In the genomic region with DNA sequence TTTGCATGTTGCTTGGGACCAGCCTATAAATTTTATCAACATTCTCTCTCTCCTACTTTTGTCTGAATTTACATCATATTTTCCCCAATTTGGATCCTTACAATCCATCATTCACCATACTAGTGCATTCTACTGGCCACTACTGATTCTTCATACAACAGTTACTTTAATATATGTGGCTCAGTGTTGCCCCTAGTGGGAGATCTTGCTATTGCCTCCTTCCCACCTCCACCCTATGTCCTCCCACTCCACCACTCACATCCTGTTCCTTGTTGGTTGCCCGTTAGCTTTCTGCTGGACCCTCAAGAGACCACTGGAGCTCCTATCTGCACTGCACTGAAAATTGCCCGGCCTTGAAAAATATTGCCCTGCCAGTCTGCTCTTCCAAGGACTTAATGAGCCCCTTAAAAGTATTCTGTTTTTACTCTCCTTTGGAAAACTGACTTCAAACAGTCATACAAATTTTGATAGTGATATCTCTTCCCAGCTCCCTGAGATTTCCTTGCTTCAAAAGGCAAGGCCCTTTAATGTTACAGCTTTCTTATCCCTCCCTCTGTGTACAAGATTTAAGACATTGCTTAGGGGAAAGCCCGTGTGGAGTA, we compare ENCODE assay signal across 8 cellular contexts.
DNase-seq lines count a peak whose midpoint lies in the region; ATAC-seq and TF ChIP-seq lines count a peak whose summit lies in the region.

No MANE protein-coding gene starts in this region.

- no peak for TF ChIP-seq POLR2A in uterus (IDR thresholded peaks at IDR 0.05)

- DNase-seq in BE2C, result peak; percentile 66
- peak; percentile 42 for DNase-seq in NCI-H2171 treated with DMSO at 0.1 percent for 48 hours (lab: John Stamatoyannopoulos, UW)
- DNase-seq in endothelial cell (ENCODE audit: low spot score), result peak; percentile 35
- DNase-seq in type B pancreatic cell (ENCODE audit: extremely low spot score, unreplicated experiment), result no peak
- no peak for DNase-seq in uterus
- no peak for DNase-seq in CD1c-positive myeloid dendritic cell (ENCODE audit: extremely low spot score)

- peak; percentile 83 for TF ChIP-seq CTCF in BE2C (IDR thresholded peaks at IDR 0.05; ENCODE audit: low read depth, low read length)
- TF ChIP-seq CTCF in endothelial cell (IDR thresholded peaks at IDR 0.05; ENCODE audit: unreplicated experiment), result peak; percentile 60
- peak; percentile 71 for TF ChIP-seq CTCF in type B pancreatic cell (conservative IDR thresholded peaks at IDR 0.05)
- no peak for TF ChIP-seq CTCF in uterus (IDR thresholded peaks at IDR 0.05)

- H3K9me3 ChIP-seq in BE2C (no peaks in the 10 kb centered on the region), uterus (no peaks in the 10 kb centered on the region)

- H3K4me3 Mint-ChIP-seq in endothelial cell (ENCODE audit: unreplicated experiment), result no peak overlapping the region
- no peak overlapping the region for H3K4me3 Mint-ChIP-seq in type B pancreatic cell

- H3K27ac ChIP-seq in uterus, result no peak overlapping the region

- peak; percentile 78 for ATAC-seq in GM18520 (IDR thresholded peaks at IDR 0.05; ENCODE audit: unreplicated experiment)
- ATAC-seq in HG02885 (IDR thresholded peaks at IDR 0.05; ENCODE audit: poor library complexity, unreplicated experiment), result peak; percentile 100

- H3K4me1 ChIP-seq in BE2C (no peaks in the 10 kb centered on the region), uterus (no peaks in the 10 kb centered on the region)

- H3K4me1 Mint-ChIP-seq in endothelial cell (ENCODE audit: unreplicated experiment) (no peaks in the 10 kb centered on the region), type B pancreatic cell (ENCODE audit: unreplicated experiment) (no peaks in the 10 kb centered on the region)

- H3K27ac Mint-ChIP-seq in endothelial cell (ENCODE audit: unreplicated experiment) (no peak overlapping the region), type B pancreatic cell (no peak overlapping the region)

- no peaks in the 10 kb centered on the region for H3K27me3 Mint-ChIP-seq in endothelial cell (ENCODE audit: unreplicated experiment)
- H3K27me3 Mint-ChIP-seq in type B pancreatic cell, result peaks cover 4% of the 10 kb centered on the region

- intact Hi-C loops in uterus (cut with DNase I; ENCODE audit: low total_unique reads), result no loop called here

- H3K36me3 Mint-ChIP-seq in endothelial cell (ENCODE audit: low read depth, unreplicated experiment), result no peaks in the 10 kb centered on the region
- no peaks in the 10 kb centered on the region for H3K36me3 Mint-ChIP-seq in type B pancreatic cell

- no peaks in the 10 kb centered on the region for H3K9me3 Mint-ChIP-seq in endothelial cell (ENCODE audit: unreplicated experiment)
- H3K9me3 Mint-ChIP-seq in type B pancreatic cell, result peaks cover 5% of the 10 kb centered on the region

- H3K4me3 ChIP-seq in BE2C (ENCODE audit: low read depth, low read length) (no peak overlapping the region), uterus (no peak overlapping the region)

- no peaks in the 10 kb centered on the region for H3K36me3 ChIP-seq in BE2C
- H3K36me3 ChIP-seq in uterus, result no peaks in the 10 kb centered on the region

- no peaks in the 10 kb centered on the region for H3K27me3 ChIP-seq in BE2C
- H3K27me3 ChIP-seq in uterus, result peaks cover 0 to 4% of the 10 kb centered on the region in 2 donors

Comparison
In these comparisons a context has a peak if more than half of its experiments do, and no peak if none do; other contexts are left out.
1. DNase-seq: peak in BE2C (single experiment), NCI-H2171 treated with DMSO at 0.1 percent for 48 hours (single experiment) and endothelial cell (single experiment); none in type B pancreatic cell (single experiment), uterus (0 of 2) and CD1c-positive myeloid dendritic cell (single experiment).
2. CTCF ChIP-seq: peak in BE2C (single experiment), endothelial cell (single experiment) and type B pancreatic cell (single experiment); none in uterus (0 of 4).